ENCODE assay signal across 8 cellular contexts in genomic region chr15:78049691-78050440, GRCh38. TPM values are rescaled to one million over a fixed set of nuclear protein-coding genes. Genes with fewer than 3 reads are reported as not detected.
DNase-seq lines count a peak whose midpoint lies in the region; ATAC-seq and TF ChIP-seq lines count a peak whose summit lies in the region.

No MANE protein-coding gene starts in this region.

- H3K27me3 Mint-ChIP-seq in activated CD4-positive, alpha-beta memory T cell treated with anti-CD3 and anti-CD28 coated beads, Interleukin-2, amount 10 ng/mL, durations not matched to agents 7 days and 5 days = no peaks in the 10 kb centered on the region
- no peaks in the 10 kb centered on the region for H3K27me3 Mint-ChIP-seq in glutamatergic neuron (ENCODE audit: unreplicated experiment)
- no peaks in the 10 kb centered on the region for H3K27me3 Mint-ChIP-seq in stimulated activated naive B cell treated with anti-CD40 and anti-IgM and Interleukin-4, amounts not matched to agents 10 μg/mL and 1 μg/mL and 100 μg/mL, for 72 hours

- H3K4me3 Mint-ChIP-seq in activated CD4-positive, alpha-beta memory T cell treated with anti-CD3 and anti-CD28 coated beads, Interleukin-2, amount 10 ng/mL, durations not matched to agents 7 days and 5 days = peak overlapping the region; percentile 54
- peak overlapping the region; percentile 40 for H3K4me3 Mint-ChIP-seq in glutamatergic neuron (ENCODE audit: unreplicated experiment)
- H3K4me3 Mint-ChIP-seq in stimulated activated naive B cell treated with anti-CD40 and anti-IgM and Interleukin-4, amounts not matched to agents 10 μg/mL and 1 μg/mL and 100 μg/mL, for 72 hours = peak overlapping the region in 1 of 2 donors; percentile 30

- ATAC-seq in GM19328 (IDR thresholded peaks at IDR 0.05; ENCODE audit: unreplicated experiment) = peak; percentile 81
- peak; percentile 63 for ATAC-seq in HG03460 (IDR thresholded peaks at IDR 0.05; ENCODE audit: unreplicated experiment)
- ATAC-seq in stimulated activated naive B cell treated with anti-CD40 and anti-IgM and Interleukin-4, amounts not matched to agents 10 μg/mL and 1 μg/mL and 100 μg/mL, for 72 hours (replicated peaks) = peak; percentile 87 to 94
- no peak for ATAC-seq in HG02970 (IDR thresholded peaks at IDR 0.05; ENCODE audit: low FRiP score, unreplicated experiment)

- CTCF ChIA-PET in activated CD4-positive, alpha-beta memory T cell treated with anti-CD3 and anti-CD28 coated beads, Interleukin-2, amount 10 ng/mL, durations not matched to agents 7 days and 5 days (lab: Charles Lee) = interaction anchor here (0.9 to 13.7 kb wide), 8 partner anchors 10 to 139 kb away, joined by 3 to 125 read pairs (median 12); no protein-coding TSS in a partner anchor

- DNase-seq in AG20443 (ENCODE audit: low spot score) (peak; percentile 73), glutamatergic neuron (no peak), NCI-H2081 (lab: John Stamatoyannopoulos, UW) (no peak)
- peak; percentile 75 for DNase-seq in activated CD4-positive, alpha-beta memory T cell treated with anti-CD3 and anti-CD28 coated beads, Interleukin-2, amount 10 ng/mL, durations not matched to agents 7 days and 5 days
- peak; percentile 28 for DNase-seq in stimulated activated naive B cell treated with anti-CD40 and anti-IgM and Interleukin-4, amounts not matched to agents 10 μg/mL and 1 μg/mL and 100 μg/mL, for 72 hours

- H3K9me3 Mint-ChIP-seq in activated CD4-positive, alpha-beta memory T cell treated with anti-CD3 and anti-CD28 coated beads, Interleukin-2, amount 10 ng/mL, durations not matched to agents 7 days and 5 days = no peaks in the 10 kb centered on the region
- H3K9me3 Mint-ChIP-seq in glutamatergic neuron (ENCODE audit: unreplicated experiment) = no peaks in the 10 kb centered on the region
- no peaks in the 10 kb centered on the region for H3K9me3 Mint-ChIP-seq in stimulated activated naive B cell treated with anti-CD40 and anti-IgM and Interleukin-4, amounts not matched to agents 10 μg/mL and 1 μg/mL and 100 μg/mL, for 72 hours

- H3K27ac Mint-ChIP-seq in activated CD4-positive, alpha-beta memory T cell treated with anti-CD3 and anti-CD28 coated beads, Interleukin-2, amount 10 ng/mL, durations not matched to agents 7 days and 5 days = peak overlapping the region; percentile 91
- H3K27ac Mint-ChIP-seq in glutamatergic neuron (ENCODE audit: unreplicated experiment) = peak overlapping the region; percentile 13
- H3K27ac Mint-ChIP-seq in stimulated activated naive B cell treated with anti-CD40 and anti-IgM and Interleukin-4, amounts not matched to agents 10 μg/mL and 1 μg/mL and 100 μg/mL, for 72 hours = peak overlapping the region; percentile 2

- peaks cover 96% of the 10 kb centered on the region for H3K4me1 Mint-ChIP-seq in activated CD4-positive, alpha-beta memory T cell treated with anti-CD3 and anti-CD28 coated beads, Interleukin-2, amount 10 ng/mL, durations not matched to agents 7 days and 5 days
- peaks cover 39% of the 10 kb centered on the region for H3K4me1 Mint-ChIP-seq in glutamatergic neuron (ENCODE audit: low read depth, unreplicated experiment)
- peaks cover 36 to 61% of the 10 kb centered on the region in 2 donors for H3K4me1 Mint-ChIP-seq in stimulated activated naive B cell treated with anti-CD40 and anti-IgM and Interleukin-4, amounts not matched to agents 10 μg/mL and 1 μg/mL and 100 μg/mL, for 72 hours

- TF ChIP-seq CTCF in glutamatergic neuron (IDR thresholded peaks at IDR 0.05; ENCODE audit: partially characterized antibody, unreplicated experiment) = no peak

- H3K36me3 Mint-ChIP-seq in activated CD4-positive, alpha-beta memory T cell treated with anti-CD3 and anti-CD28 coated beads, Interleukin-2, amount 10 ng/mL, durations not matched to agents 7 days and 5 days (ENCODE audit: low read depth) = peaks cover 54% of the 10 kb centered on the region
- H3K36me3 Mint-ChIP-seq in glutamatergic neuron (ENCODE audit: unreplicated experiment) = no peaks in the 10 kb centered on the region
- H3K36me3 Mint-ChIP-seq in stimulated activated naive B cell treated with anti-CD40 and anti-IgM and Interleukin-4, amounts not matched to agents 10 μg/mL and 1 μg/mL and 100 μg/mL, for 72 hours = peaks cover 6 to 27% of the 10 kb centered on the region in 2 donors

- POLR2A ChIA-PET in activated CD4-positive, alpha-beta memory T cell treated with anti-CD3 and anti-CD28 coated beads, Interleukin-2, amount 10 ng/mL, durations not matched to agents 7 days and 5 days (lab: Charles Lee) = interaction anchor here (0.9 to 13.2 kb wide), 10 partner anchors 11 to 63 kb away, joined by 3 to 202 read pairs (median 12); partner anchors contain the start of gene TBC1D2B

RNA-seq across cellular contexts. Expression of gene TBC1D2B, which starts 27.6 kb away (rescaled TPM):
- total RNA-seq in activated CD4-positive, alpha-beta memory T cell treated with anti-CD3 and anti-CD28 coated beads, Interleukin-2, amount 10 ng/mL, durations not matched to agents 7 days and 5 days = 100 to 1,000 TPM in 1 of 2 experiments, 10 to 100 TPM in 1; 97.1 to 101 TPM
- 45.3 TPM for total RNA-seq in glutamatergic neuron (ENCODE audit: unreplicated experiment)

RNA-seq across cellular contexts. Expression of gene SH2D7, which starts 42.5 kb away (rescaled TPM):
- total RNA-seq in activated CD4-positive, alpha-beta memory T cell treated with anti-CD3 and anti-CD28 coated beads, Interleukin-2, amount 10 ng/mL, durations not matched to agents 7 days and 5 days = not detected
- not detected for total RNA-seq in glutamatergic neuron (ENCODE audit: unreplicated experiment)

Comparison
In these comparisons a context has a peak if more than half of its experiments do, and no peak if none do; other contexts are left out.
1. DNase-seq: peak in AG20443 (single experiment), activated CD4-positive, alpha-beta memory T cell treated with anti-CD3 and anti-CD28 coated beads, Interleukin-2, amount 10 ng/mL, durations not matched to agents 7 days and 5 days (single experiment) and stimulated activated naive B cell treated with anti-CD40 and anti-IgM and Interleukin-4, amounts not matched to agents 10 μg/mL and 1 μg/mL and 100 μg/mL, for 72 hours (single experiment); none in glutamatergic neuron (single experiment) and NCI-H2081 (0 of 2).
2. H3K27ac Mint-ChIP-seq: peak in every context shown above with its lines; median percentile 91 in activated CD4-positive, alpha-beta memory T cell treated with anti-CD3 and anti-CD28 coated beads, Interleukin-2, amount 10 ng/mL, durations not matched to agents 7 days and 5 days; 13 in glutamatergic neuron; 2 in stimulated activated naive B cell treated with anti-CD40 and anti-IgM and Interleukin-4, amounts not matched to agents 10 μg/mL and 1 μg/mL and 100 μg/mL, for 72 hours.